11 cellular contexts compared by ENCODE assay signal in the genomic region with DNA sequence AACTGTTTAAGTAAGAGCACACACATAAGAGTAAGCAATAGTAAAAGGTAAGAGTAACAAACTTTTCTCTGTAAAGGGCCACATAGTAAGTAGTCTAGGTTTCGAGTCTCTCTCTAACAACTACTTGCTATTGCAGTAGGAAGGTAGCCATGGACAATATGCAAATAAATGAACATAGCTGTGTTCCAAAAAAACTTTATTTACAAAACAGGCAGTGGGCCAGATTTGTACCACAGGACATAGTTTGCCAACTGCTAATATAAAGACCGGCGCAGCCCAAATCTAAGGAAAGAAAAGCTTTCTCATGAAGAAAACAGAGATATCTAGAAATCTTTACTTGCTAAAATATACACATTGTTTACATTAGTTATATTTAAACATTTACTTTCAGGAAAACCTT.
"Had no signal": no experiment of that assay in that cellular context is flagged by ENCODE, and none has a peak within 500 bp of the region (broad histone marks: within the 10 kb centered on the region; RNA-seq: fewer than 3 reads in every experiment).

No MANE protein-coding gene starts in this region.

- ATAC-seq: GM23338, HCT116 had no signal

- FAIRE-seq: H1, H54 had no signal

- DNase-seq: GM23248, GOT3, H7, H9, HCEC 1CT, HFFc6 had no signal

- H3K27ac Mint-ChIP-seq: GM23338, H9, HFFc6 had no signal

- H3K4me3 Mint-ChIP-seq: GM23338, H9, HFFc6 had no signal

- H3K9ac ChIP-seq: GM23248 had no signal

- H3K4me1 Mint-ChIP-seq: GM23338, H9 had no signal

- H3K4me3 ChIP-seq: GM23248, GM23338, HAP-1 had no signal

- H3K27ac ChIP-seq: GM23248 had no signal

- H2AFZ ChIP-seq: GM23248, GM23338 had no signal

- H3K9me3 ChIP-seq: HAP-1 had no signal

- H3K4me2 ChIP-seq: GM23338 had no signal

- H3K4me1 ChIP-seq: HAP-1 had no signal

- H3K9me3 Mint-ChIP-seq: GM23338, H9 had no signal

- H3K36me3 ChIP-seq: HAP-1 had no signal
